ENCODE assay signal across 11 cellular contexts in the genomic region with DNA sequence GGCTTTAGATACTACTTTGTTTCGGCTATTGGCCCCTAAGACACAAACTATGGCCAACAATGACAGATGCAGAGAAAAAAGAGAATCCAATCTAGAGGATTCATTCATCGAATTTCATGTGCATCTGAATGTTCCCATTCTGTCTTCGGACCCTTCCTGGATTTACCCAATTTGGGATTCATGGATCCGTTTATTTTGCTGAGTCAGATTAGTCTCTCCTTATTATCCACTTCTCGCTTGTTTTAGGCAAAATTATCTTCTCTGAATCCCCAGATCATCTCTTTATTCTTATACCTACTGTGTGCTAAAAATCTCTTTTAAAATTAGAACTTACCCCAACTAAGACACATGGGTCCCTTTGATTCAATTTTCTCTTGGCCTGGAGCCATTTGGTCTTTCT. TPM values are rescaled to one million over a fixed set of nuclear protein-coding genes. Genes with fewer than 3 reads are reported as not detected.
"Had no signal": no experiment of that assay in that cellular context is flagged by ENCODE, and none has a peak within 500 bp of the region (broad histone marks: within the 10 kb centered on the region; RNA-seq: fewer than 3 reads in every experiment).

No MANE protein-coding gene starts in this region.

- H3K27ac Mint-ChIP-seq: HFFc6, IgD-negative memory B cell had no signal

- ATAC-seq: HCT116 had no signal

- H3K9me3 ChIP-seq: HAP-1 had no signal

- DNase-seq: GM23248, GOT3, H7, HFFc6, KG1 had no signal

- H3K9ac ChIP-seq: GM23248 had no signal

- H3K27ac ChIP-seq: GM23248, HL-60 had no signal

- H3K4me1 ChIP-seq: HAP-1 had no signal

- H3K4me1 Mint-ChIP-seq: IgD-negative memory B cell had no signal

- H2AFZ ChIP-seq: GM23248 had no signal

- H3K9me3 Mint-ChIP-seq: HFFc6, IgD-negative memory B cell had no signal

- H3K36me3 Mint-ChIP-seq: IgD-negative memory B cell had no signal

- H3K4me3 Mint-ChIP-seq: HFFc6, IgD-negative memory B cell had no signal

- H3K4me3 ChIP-seq: GM23248, HAP-1 had no signal

- H3K36me3 ChIP-seq: HAP-1 had no signal

RNA-seq across cellular contexts. Expression of gene TRPV6, which starts 6.5 kb away (rescaled TPM):
- total RNA-seq: GM23248, H4, HFFc6, HT1080 had no signal
- polyA plus RNA-seq: GM23248, IgD-negative memory B cell had no signal

RNA-seq across cellular contexts. Expression of gene TRPV5, which starts 54.5 kb away (rescaled TPM):
- total RNA-seq: GM23248, H4, H7, HFFc6, HT1080 had no signal
- polyA plus RNA-seq: GM23248, IgD-negative memory B cell had no signal
